ENCODE assay signal across 9 cellular contexts in genomic region chr7:156999611-157000046, GRCh38. TPM values are rescaled to one million over a fixed set of nuclear protein-coding genes. Genes with fewer than 3 reads are reported as not detected.
DNase-seq lines count a peak whose midpoint lies in the region; ATAC-seq and TF ChIP-seq lines count a peak whose summit lies in the region.
"Had no signal": no experiment of that assay in that cellular context is flagged by ENCODE, and none has a peak within 500 bp of the region (broad histone marks: within the 10 kb centered on the region; RNA-seq: fewer than 3 reads in every experiment).

No MANE protein-coding gene starts in this region.

- WGBS in right lobe of liver (ENCODE audit: insufficient coverage, low coverage, low lambda C conversion rate, missing lambda C conversion rate) = 9% methylated on average over 11 of the region's 56 CpGs
- WGBS in aorta, 2 donors = 5% methylated on average over 41 to 56 of the region's 56 CpGs

- peaks cover 0 to 39% of the 10 kb centered on the region in 2 donors for H3K27me3 ChIP-seq in right lobe of liver
- no peaks in the 10 kb centered on the region for H3K27me3 ChIP-seq in aorta (ENCODE audit: control insufficient read depth in 1 of 2, insufficient read depth in 2 of 2, low read length in 1 of 2)

- TF ChIP-seq CTCF in right lobe of liver (IDR thresholded peaks at IDR 0.05) = no peak

- ATAC-seq in Right ventricle myocardium inferior (no peak), Right ventricle myocardium superior (ENCODE audit: poor library complexity) (no peak), right lobe of liver (peak in 3 of 4 donors; percentile 21 to 30 (median 23)), aorta (ENCODE audit: low FRiP score) (no peak), GM18505 (IDR thresholded peaks at IDR 0.05; ENCODE audit: unreplicated experiment) (no peak)

- H3K27ac ChIP-seq in right lobe of liver = no peak overlapping the region
- H3K27ac ChIP-seq in aorta (ENCODE audit: low read depth in 1 of 2, low read length in 2 of 2) = no peak overlapping the region

- H3K36me3 ChIP-seq in right lobe of liver = no peaks in the 10 kb centered on the region
- no peaks in the 10 kb centered on the region for H3K36me3 ChIP-seq in aorta (ENCODE audit: control insufficient read depth in 1 of 2, insufficient read depth in 2 of 2, low read length in 1 of 2)

- H3K9me3 ChIP-seq in right lobe of liver (no peaks in the 10 kb centered on the region), aorta (ENCODE audit: control insufficient read depth, low read length) (peaks cover 4% of the 10 kb centered on the region)

- peak overlapping the region; percentile 33 to 42 (median 38) for H3K4me3 ChIP-seq in right lobe of liver
- H3K4me3 ChIP-seq in aorta (ENCODE audit: low read length in 2 of 2) = peak overlapping the region; percentile 31 to 37

- DNase-seq in Right ventricle myocardium inferior (ENCODE audit: missing footprints) (peak; percentile 50), Right ventricle myocardium superior (no peak), right lobe of liver (no peak), aorta (peak in 1 of 2 donors; percentile 74), GM03348 (ENCODE audit: low spot score) (no peak)
- peak; percentile 49 for DNase-seq in activated CD8-positive, alpha-beta memory T cell treated with anti-CD3 and anti-CD28 coated beads, Interleukin-2, amount 50 U/mL, for 48 hours
- DNase-seq in stimulated activated CD4-positive, alpha-beta T cell treated with anti-CD3 and anti-CD28 coated beads, Interleukin-4, amount 100 ng/mL, for 4 hours = no peak
- DNase-seq: EL had no signal

- intact Hi-C loops in Right ventricle myocardium inferior (cut with DNase I) (no loop called here), Right ventricle myocardium superior (cut with DNase I) (no loop called here), right lobe of liver (cut with DNase I) (no loop called here), aorta (cut with DNase I) (no loop called here)

- TF ChIP-seq POLR2A in right lobe of liver (IDR thresholded peaks at IDR 0.05) = no peak
- TF ChIP-seq POLR2A in GM18505 (IDR thresholded peaks at IDR 0.05; ENCODE audit: borderline replicate concordance, extremely low read depth, insufficient read depth, insufficient read length) = no peak

- H3K4me1 ChIP-seq in right lobe of liver = peaks cover 0 to 21% (median 0%) of the 10 kb centered on the region in 4 donors
- no peaks in the 10 kb centered on the region for H3K4me1 ChIP-seq in aorta (ENCODE audit: control insufficient read depth in 1 of 2, insufficient read depth in 2 of 2, low read length in 2 of 2)

RNA-seq across cellular contexts. Expression of gene MNX1, which starts 10.8 kb away (rescaled TPM):
- not detected for total RNA-seq in Right ventricle myocardium inferior
- not detected for total RNA-seq in Right ventricle myocardium superior
- total RNA-seq in right lobe of liver = not detected
- not detected for total RNA-seq in aorta
- under 1 TPM in 1 of 2 donors, not detected in 1; 0.38 TPM for polyA plus RNA-seq in aorta

RNA-seq across cellular contexts. Expression of gene NOM1, which starts 50.1 kb away (rescaled TPM):
- 6.6 TPM for total RNA-seq in Right ventricle myocardium inferior
- total RNA-seq in Right ventricle myocardium superior = 9.7 TPM
- total RNA-seq in right lobe of liver = 10 to 100 TPM in 1 of 6 experiments, 1 to 10 TPM in 5; 6.1 to 10.2 (median 8.1) TPM
- 10 to 100 TPM; 19.4 to 23.5 TPM for total RNA-seq in aorta
- 10 to 100 TPM in 1 of 2 donors, 1 to 10 TPM in 1; 4.6 to 10.3 TPM for polyA plus RNA-seq in aorta

Comparison
In these comparisons a context has a peak if more than half of its experiments do, and no peak if none do; other contexts are left out.
1. DNase-seq: peak in Right ventricle myocardium inferior (single experiment) and activated CD8-positive, alpha-beta memory T cell treated with anti-CD3 and anti-CD28 coated beads, Interleukin-2, amount 50 U/mL, for 48 hours (single experiment); none in Right ventricle myocardium superior (single experiment), right lobe of liver (0 of 3), stimulated activated CD4-positive, alpha-beta T cell treated with anti-CD3 and anti-CD28 coated beads, Interleukin-4, amount 100 ng/mL, for 4 hours (0 of 2) and GM03348 (single experiment).
2. ATAC-seq: peak in right lobe of liver (3 of 4); none in Right ventricle myocardium inferior (single experiment), Right ventricle myocardium superior (single experiment), aorta (single experiment) and GM18505 (single experiment).